Comparison of ENCODE assay signal across 9 cellular contexts in the genomic region with DNA sequence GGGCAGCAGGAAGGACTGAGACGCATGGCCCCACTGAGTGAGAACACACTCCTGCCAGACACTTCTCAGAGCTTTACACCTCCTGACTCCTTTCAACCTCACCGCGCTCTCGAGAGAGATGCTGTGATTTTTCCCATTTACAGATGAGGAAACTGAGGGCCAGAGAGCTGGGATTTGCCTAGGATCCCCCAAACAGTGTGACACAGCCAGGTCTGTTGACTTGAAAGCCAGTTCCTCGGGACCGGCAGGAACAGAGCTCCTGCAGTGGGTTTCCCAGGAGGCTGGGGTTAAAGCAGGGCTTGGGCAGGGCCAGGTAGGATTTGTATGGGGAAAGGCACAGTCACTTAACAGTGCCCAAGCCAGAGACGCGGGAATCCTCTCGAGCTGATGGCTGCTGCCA.
DNase-seq lines count a peak whose midpoint lies in the region; FAIRE-seq and TF ChIP-seq lines count a peak whose summit lies in the region.
"Had no signal": no experiment of that assay in that cellular context is flagged by ENCODE, and none has a peak within 500 bp of the region (broad histone marks: within the 10 kb centered on the region; RNA-seq: fewer than 3 reads in every experiment).

No MANE protein-coding gene starts in this region.

- no peak for TF ChIP-seq POLR2A in GM12891 (IDR thresholded peaks at IDR 0.05; ENCODE audit: low read depth, low read length)

- peaks cover 21% of the 10 kb centered on the region for H3K36me3 Mint-ChIP-seq in activated naive CD4-positive, alpha-beta T cell treated with anti-CD3 and anti-CD28 coated beads, Interleukin-2, amount 10 ng/mL, durations not matched to agents 7 days and 5 days
- H3K36me3 Mint-ChIP-seq in neural crest cell (ENCODE audit: low read depth) (no peaks in the 10 kb centered on the region), type B pancreatic cell (no peaks in the 10 kb centered on the region)

- no peaks in the 10 kb centered on the region for H3K27me3 ChIP-seq in dorsolateral prefrontal cortex

- peak overlapping the region; percentile 31 to 98 (median 93) for H3K27ac ChIP-seq in dorsolateral prefrontal cortex

- CTCF ChIA-PET in activated naive CD4-positive, alpha-beta T cell treated with anti-CD3 and anti-CD28 coated beads, Interleukin-2, amount 10 ng/mL, durations not matched to agents 7 days and 5 days (lab: Charles Lee), result interaction anchor here (1.0 kb wide), 1 partner anchor 16 kb away, joined by 3 read pairs; no protein-coding TSS in a partner anchor

- no peaks in the 10 kb centered on the region for H3K9me3 Mint-ChIP-seq in activated naive CD4-positive, alpha-beta T cell treated with anti-CD3 and anti-CD28 coated beads, Interleukin-2, amount 10 ng/mL, durations not matched to agents 7 days and 5 days
- no peaks in the 10 kb centered on the region for H3K9me3 Mint-ChIP-seq in neural crest cell
- H3K9me3 Mint-ChIP-seq in type B pancreatic cell, result no peaks in the 10 kb centered on the region

- H3K4me1 Mint-ChIP-seq in activated naive CD4-positive, alpha-beta T cell treated with anti-CD3 and anti-CD28 coated beads, Interleukin-2, amount 10 ng/mL, durations not matched to agents 7 days and 5 days, result peaks cover 30% of the 10 kb centered on the region
- H3K4me1 Mint-ChIP-seq in neural crest cell (peaks cover 47% of the 10 kb centered on the region), type B pancreatic cell (ENCODE audit: unreplicated experiment) (peaks cover 44% of the 10 kb centered on the region)

- H3K27ac Mint-ChIP-seq in activated naive CD4-positive, alpha-beta T cell treated with anti-CD3 and anti-CD28 coated beads, Interleukin-2, amount 10 ng/mL, durations not matched to agents 7 days and 5 days, result peak overlapping the region; percentile 46
- H3K27ac Mint-ChIP-seq in neural crest cell (ENCODE audit: unreplicated experiment) (peak overlapping the region; percentile 89), type B pancreatic cell (peak overlapping the region; percentile 91)

- no peaks in the 10 kb centered on the region for H3K27me3 Mint-ChIP-seq in activated naive CD4-positive, alpha-beta T cell treated with anti-CD3 and anti-CD28 coated beads, Interleukin-2, amount 10 ng/mL, durations not matched to agents 7 days and 5 days
- H3K27me3 Mint-ChIP-seq in neural crest cell (ENCODE audit: low read depth) (no peaks in the 10 kb centered on the region), type B pancreatic cell (no peaks in the 10 kb centered on the region)

- no peak overlapping the region for H3K4me3 Mint-ChIP-seq in activated naive CD4-positive, alpha-beta T cell treated with anti-CD3 and anti-CD28 coated beads, Interleukin-2, amount 10 ng/mL, durations not matched to agents 7 days and 5 days
- H3K4me3 Mint-ChIP-seq in neural crest cell, result no peak overlapping the region
- H3K4me3 Mint-ChIP-seq in type B pancreatic cell, result peak overlapping the region; percentile 48

- DNase-seq in activated naive CD4-positive, alpha-beta T cell treated with anti-CD3 and anti-CD28 coated beads, Interleukin-2, amount 10 ng/mL, durations not matched to agents 7 days and 5 days, result no peak
- no peak for DNase-seq in activated naive CD4-positive, alpha-beta T cell treated with anti-CD3 and anti-CD28 coated beads, Interleukin-2, amount 50 U/mL, for 16 hours
- DNase-seq in dorsolateral prefrontal cortex (peak in 1 of 10 donors; percentile 23), neural crest cell (ENCODE audit: low read depth, low spot score) (no peak), type B pancreatic cell (ENCODE audit: extremely low spot score, unreplicated experiment) (no peak), GM12891 (ENCODE audit: insufficient read length, low spot score) (no peak), NCI-H1105 treated with DMSO at 0.1 percent for 48 hours (lab: John Stamatoyannopoulos, UW) (no peak)
- no peak for DNase-seq in activated CD4-positive, alpha-beta T cell treated with anti-CD3 and anti-CD28 coated beads, Interleukin-2, amount 50 U/mL, for 48 hours
- DNase-seq: NCI-H510A treated with DMSO at 0.1 percent for 48 hours had no signal

- TF ChIP-seq CTCF in dorsolateral prefrontal cortex (IDR thresholded peaks at IDR 0.05 in 54 of 56, conservative IDR thresholded peaks at IDR 0.05 in 2 of 56; ENCODE audit: low read depth in 1 of 56, partially characterized antibody in 56 of 56) (no peak), neural crest cell (conservative IDR thresholded peaks at IDR 0.05) (no peak), type B pancreatic cell (conservative IDR thresholded peaks at IDR 0.05) (no peak)

- intact Hi-C loops in dorsolateral prefrontal cortex (cut with DNase I), result no loop called here

- no peak for FAIRE-seq in GM12891 (lab: Jason Lieb, UNC)

- H3K4me3 ChIP-seq in dorsolateral prefrontal cortex, result no peak overlapping the region

TF ChIP-seq in GM12891, 5 proteins besides CTCF, POLR2A, EP300 and RAD21:
- TF ChIP-seq POLR2AphosphoS5 (IDR thresholded peaks at IDR 0.05; ENCODE audit: low read depth, low read length), result no peak
- TF ChIP-seq SPI1 (IDR thresholded peaks at IDR 0.05; ENCODE audit: low read depth, low read length), result no peak
- no peak for TF ChIP-seq TAF1 (IDR thresholded peaks at IDR 0.05; ENCODE audit: low read depth, low read length)
- TF ChIP-seq PAX5 (IDR thresholded peaks at IDR 0.05; ENCODE audit: insufficient read depth, low read length, severe bottlenecking), result no peak
- no peak for TF ChIP-seq POU2F2 (IDR thresholded peaks at IDR 0.05; ENCODE audit: low read depth, low read length)
